Comparison of ENCODE assay signal across 12 cellular contexts in the genomic region with DNA sequence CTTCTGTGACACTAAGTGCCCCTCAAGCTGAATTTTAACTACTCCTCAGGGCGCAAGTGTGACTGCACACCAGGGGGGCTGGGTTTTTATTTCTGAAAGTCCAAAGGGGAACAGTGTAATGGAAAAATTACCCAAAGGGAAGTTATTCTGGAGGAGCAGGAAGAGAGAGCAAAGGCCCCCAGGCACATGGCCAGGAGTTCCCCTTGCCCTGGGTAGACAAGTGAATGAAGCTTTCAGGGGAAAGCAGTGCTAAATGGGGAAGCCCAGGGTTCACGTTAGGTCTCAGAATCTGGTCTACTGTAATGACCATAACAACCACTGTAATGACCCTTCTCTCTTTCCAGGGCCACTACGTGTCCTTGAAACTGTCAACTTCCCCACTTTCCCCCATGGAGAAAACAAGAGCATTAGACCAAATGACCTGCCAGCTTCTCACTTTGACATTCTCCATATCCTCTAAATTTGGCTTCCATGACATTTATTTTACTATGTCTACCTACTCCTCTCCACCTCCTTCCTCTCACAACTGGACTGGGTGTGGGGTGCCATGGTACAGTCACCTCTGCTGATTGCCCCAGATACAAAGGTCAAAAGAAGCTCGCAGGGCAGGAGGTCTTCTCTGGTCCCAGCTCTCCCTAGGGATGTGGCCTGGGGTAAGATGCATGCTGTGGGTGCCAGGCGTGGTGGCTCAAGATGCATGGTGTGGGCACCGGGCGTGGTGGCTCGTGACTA. TPM values are rescaled to one million over a fixed set of nuclear protein-coding genes. Genes with fewer than 3 reads are reported as not detected.
DNase-seq lines count a peak whose midpoint lies in the region; ATAC-seq and TF ChIP-seq lines count a peak whose summit lies in the region.
"Had no signal": no experiment of that assay in that cellular context is flagged by ENCODE, and none has a peak within 500 bp of the region (broad histone marks: within the 10 kb centered on the region; RNA-seq: fewer than 3 reads in every experiment).

No MANE protein-coding gene starts in this region.

- H3K4me3 Mint-ChIP-seq in endothelial cell (ENCODE audit: unreplicated experiment), result no peak overlapping the region
- H3K4me3 Mint-ChIP-seq: naive B cell had no signal

- DNase-seq in AML-193 (lab: John Stamatoyannopoulos, UW) (peak; percentile 57 to 72), NOMO-1 treated with DMSO at 0.1 percent for 48 hours (lab: John Stamatoyannopoulos, UW; ENCODE audit: unreplicated experiment) (peak; percentile 75), inferior parietal cortex (ENCODE audit: extremely low spot score) (peak; percentile 12), NCI-H345 treated with DMSO at 0.1 percent for 48 hours (lab: John Stamatoyannopoulos, UW; ENCODE audit: unreplicated experiment) (no peak), NCI-H146 treated with DMSO at 0.1 percent for 48 hours (lab: John Stamatoyannopoulos, UW; ENCODE audit: unreplicated experiment) (no peak), endothelial cell (ENCODE audit: low spot score) (no peak)
- no peak for DNase-seq in stimulated activated CD4-positive, alpha-beta T cell treated with anti-CD3 and anti-CD28 coated beads, Interleukin-1b, Interleukin-23, amount 100 ng/mL, for 48 hours
- DNase-seq: naive B cell; stimulated activated CD4-positive, alpha-beta T cell treated with anti-CD3 and anti-CD28 coated beads, Interleukin-4, amount 100 ng/mL, for 1 hour; T-helper 1 cell; uterus had no signal

- ATAC-seq in GM21360 (IDR thresholded peaks at IDR 0.05; ENCODE audit: unreplicated experiment), result peak; percentile 59

- peaks cover 2% of the 10 kb centered on the region for H3K27me3 Mint-ChIP-seq in endothelial cell (ENCODE audit: unreplicated experiment)

- no peaks in the 10 kb centered on the region for H3K9me3 Mint-ChIP-seq in endothelial cell (ENCODE audit: unreplicated experiment)

- H3K36me3 Mint-ChIP-seq in endothelial cell (ENCODE audit: low read depth, unreplicated experiment), result no peaks in the 10 kb centered on the region
- H3K36me3 Mint-ChIP-seq: naive B cell had no signal

- H3K27ac Mint-ChIP-seq in endothelial cell (ENCODE audit: unreplicated experiment), result no peak overlapping the region

- H3K4me1 Mint-ChIP-seq in endothelial cell (ENCODE audit: unreplicated experiment), result no peaks in the 10 kb centered on the region
- H3K4me1 Mint-ChIP-seq: naive B cell had no signal

- no peak for TF ChIP-seq CTCF in endothelial cell (IDR thresholded peaks at IDR 0.05; ENCODE audit: unreplicated experiment)

RNA-seq across cellular contexts. Expression of gene MMP2, which starts 34.1 kb away (rescaled TPM):
- total RNA-seq in endothelial cell (ENCODE audit: unreplicated experiment), result 422 TPM

Comparison
In these comparisons a context has a peak if more than half of its experiments do, and no peak if none do; other contexts are left out.
1. DNase-seq: peak in AML-193 (2 of 2), NOMO-1 treated with DMSO at 0.1 percent for 48 hours (single experiment) and inferior parietal cortex (single experiment); none in NCI-H345 treated with DMSO at 0.1 percent for 48 hours (single experiment), NCI-H146 treated with DMSO at 0.1 percent for 48 hours (single experiment), stimulated activated CD4-positive, alpha-beta T cell treated with anti-CD3 and anti-CD28 coated beads, Interleukin-1b, Interleukin-23, amount 100 ng/mL, for 48 hours (single experiment) and endothelial cell (single experiment).